ENCODE assay signal across 10 cellular contexts in genomic region chr1:204102029-204102611, GRCh38. TPM values are rescaled to one million over a fixed set of nuclear protein-coding genes. Genes with fewer than 3 reads are reported as not detected.
DNase-seq lines count a peak whose midpoint lies in the region; ATAC-seq lines count a peak whose summit lies in the region.
"Had no signal": no experiment of that assay in that cellular context is flagged by ENCODE, and none has a peak within 500 bp of the region (broad histone marks: within the 10 kb centered on the region; RNA-seq: fewer than 3 reads in every experiment).

No MANE protein-coding gene starts in this region.

- H3K9me3 Mint-ChIP-seq in T-cell (no peaks in the 10 kb centered on the region), immature natural killer cell (no peaks in the 10 kb centered on the region)

- H3K27ac Mint-ChIP-seq in T-cell = peak overlapping the region; percentile 78 to 92
- peak overlapping the region; percentile 83 to 98 (median 95) for H3K27ac Mint-ChIP-seq in immature natural killer cell
- H3K27ac Mint-ChIP-seq: CD14-positive monocyte had no signal

- H3K4me1 Mint-ChIP-seq in T-cell (peaks cover 25 to 46% (median 31%) of the 10 kb centered on the region in 3 donors), immature natural killer cell (peaks cover 51 to 67% of the 10 kb centered on the region in 2 donors)

- H3K27me3 Mint-ChIP-seq in T-cell = peaks cover 2 to 3% of the 10 kb centered on the region in 2 donors
- H3K27me3 Mint-ChIP-seq in immature natural killer cell (ENCODE audit: low read depth in 3 of 3) = peaks cover 0 to 5% (median 4%) of the 10 kb centered on the region in 3 donors

- ATAC-seq in left ventricle myocardium superior (no peak), T-cell (replicated peaks in 1 of 4) (peak; percentile 19 to 49 (median 31)), HG03039 (IDR thresholded peaks at IDR 0.05; ENCODE audit: unreplicated experiment) (no peak)

- H3K36me3 Mint-ChIP-seq in T-cell = no peaks in the 10 kb centered on the region
- no peaks in the 10 kb centered on the region for H3K36me3 Mint-ChIP-seq in immature natural killer cell
- H3K36me3 Mint-ChIP-seq: CD14-positive monocyte had no signal

- H3K4me3 Mint-ChIP-seq in T-cell (peak overlapping the region in 2 of 3 donors; percentile 52 to 62), immature natural killer cell (peak overlapping the region; percentile 78 to 92 (median 88))

- CTCF ChIA-PET in T-cell (lab: Charles Lee) = interaction anchor here in 1 of 2 donors (1.0 kb wide), 1 partner anchor 27 kb away, joined by 3 read pairs; no protein-coding TSS in a partner anchor

- POLR2A ChIA-PET in T-cell (lab: Charles Lee) = no interaction called here

- intact Hi-C loops in left ventricle myocardium superior (cut with micrococcal nuclease) (no loop called here), cardiac septum (cut with DNase I) (no loop called here)

- peak; percentile 5 for DNase-seq in left ventricle myocardium superior
- no peak for DNase-seq in cardiac septum (ENCODE audit: low spot score)
- peak in 5 of 34 experiments; percentile 4 to 17 (median 9) for DNase-seq in T-cell
- peak; percentile 46 to 54 (median 47) for DNase-seq in immature natural killer cell
- no peak for DNase-seq in NCI-H2227 treated with DMSO at 0.1 percent for 48 hours (lab: John Stamatoyannopoulos, UW)
- DNase-seq in cerebellar nuclear complex (lab: John Stamatoyannopoulos, UW) = no peak
- no peak for DNase-seq in NCI-H526 treated with DMSO at 0.1 percent for 48 hours (lab: John Stamatoyannopoulos, UW)
- DNase-seq: pancreas had no signal

RNA-seq across cellular contexts. Expression of gene SOX13, which starts 29.2 kb away (rescaled TPM):
- total RNA-seq in left ventricle myocardium superior (12.7 TPM), cardiac septum (17.9 TPM), T-cell (1 to 10 TPM; 3.2 to 9.4 (median 5.2) TPM)
- 1 to 10 TPM in 2 of 3 donors, under 1 TPM in 1; 0.54 to 6.6 (median 2.2) TPM for polyA plus RNA-seq in immature natural killer cell
- polyA plus RNA-seq: CD14-positive monocyte had no signal

RNA-seq across cellular contexts. Expression of gene ETNK2, which starts 49.7 kb away (rescaled TPM):
- 3.3 TPM for total RNA-seq in left ventricle myocardium superior
- 1.9 TPM for total RNA-seq in cardiac septum
- total RNA-seq in T-cell = 10 to 100 TPM in 1 of 5 donors, 1 to 10 TPM in 4; 3.4 to 11.1 (median 4.2) TPM
- polyA plus RNA-seq in immature natural killer cell = 1 to 10 TPM; 1.4 to 4.8 (median 3.7) TPM
- polyA plus RNA-seq: CD14-positive monocyte had no signal

Comparison
In these comparisons a context has a peak if more than half of its experiments do, and no peak if none do; other contexts are left out.
1. DNase-seq: peak in left ventricle myocardium superior (single experiment) and immature natural killer cell (3 of 3); none in cardiac septum (single experiment), NCI-H2227 treated with DMSO at 0.1 percent for 48 hours (single experiment), cerebellar nuclear complex (0 of 2) and NCI-H526 treated with DMSO at 0.1 percent for 48 hours (single experiment).
2. ATAC-seq: peak in T-cell (4 of 4); none in left ventricle myocardium superior (single experiment) and HG03039 (single experiment).